Comparison of ENCODE assay signal across 1 cellular context in genomic region chr7:36796850-36797618, GRCh38.
A peak's percentile ranks its signal among the peaks of the same experiment; 100 is the strongest.
TF ChIP-seq lines count a peak whose summit lies in the region.

No MANE protein-coding gene starts in this region.

TF ChIP-seq in HepG2, 621 proteins besides CTCF, POLR2A, EP300 and RAD21 (continued from another document and continues in another):
- TF ChIP-seq ZBTB40 (IDR thresholded peaks at IDR 0.05) (no peak), ZBTB40 (CRISPR knock-in tag; IDR thresholded peaks at IDR 0.05) (0 out of 2 replicates have a peak, but pooled peaks have one; percentile 25), MXD4 (CRISPR knock-in tag; IDR thresholded peaks at IDR 0.05) (no peak), BRD4 (CRISPR knock-in tag; IDR thresholded peaks at IDR 0.05) (no peak), MBNL3 (CRISPR knock-in tag; conservative IDR thresholded peaks at IDR 0.05) (no peak), ZNF644 (CRISPR knock-in tag; IDR thresholded peaks at IDR 0.05; ENCODE audit: low read depth) (peak; percentile 79), GPBP1L1 (CRISPR knock-in tag; IDR thresholded peaks at IDR 0.05) (no peak), UBTF (CRISPR knock-in tag; IDR thresholded peaks at IDR 0.05) (no peak), MED1 (CRISPR knock-in tag; IDR thresholded peaks at IDR 0.05) (peak; percentile 69), ZNF263 (CRISPR knock-in tag; IDR thresholded peaks at IDR 0.05) (0 out of 2 replicates have a peak, but pooled peaks have one; percentile 31), MAX (IDR thresholded peaks at IDR 0.05) (peak; percentile 50), ZNF607 (CRISPR knock-in tag; IDR thresholded peaks at IDR 0.05; ENCODE audit: borderline replicate concordance) (no peak), SMC3 (IDR thresholded peaks at IDR 0.05; ENCODE audit: low read length) (no peak), PAF1 (CRISPR knock-in tag; IDR thresholded peaks at IDR 0.05) (no peak), PBX2 (CRISPR knock-in tag; IDR thresholded peaks at IDR 0.05) (0 out of 2 replicates have a peak, but pooled peaks have one; percentile 7), ZNF501 (CRISPR knock-in tag; IDR thresholded peaks at IDR 0.05) (no peak), PHF5A (CRISPR knock-in tag; IDR thresholded peaks at IDR 0.05; ENCODE audit: low read depth, unreplicated experiment) (no peak), ZNF784 (CRISPR knock-in tag; IDR thresholded peaks at IDR 0.05; ENCODE audit: borderline replicate concordance) (no peak), ZNF552 (CRISPR knock-in tag; IDR thresholded peaks at IDR 0.05; ENCODE audit: borderline replicate concordance) (no peak), HNF4G (IDR thresholded peaks at IDR 0.05; ENCODE audit: borderline replicate concordance, low read depth, low read length) (peak; percentile 92), HNF4G (CRISPR knock-in tag; IDR thresholded peaks at IDR 0.05; ENCODE audit: borderline replicate concordance, low read depth) (peak; percentile 77; the same call in 1 of the 2 replicates), DBP (CRISPR knock-in tag; IDR thresholded peaks at IDR 0.05; ENCODE audit: not compliant biosample characterization) (no peak), TBL1XR1 (IDR thresholded peaks at IDR 0.05; ENCODE audit: borderline replicate concordance, low read length, partially characterized antibody) (no peak), RXRB (CRISPR knock-in tag; IDR thresholded peaks at IDR 0.05; ENCODE audit: borderline replicate concordance) (peak; percentile 75; the same call in 1 of the 2 replicates), KDM5B (CRISPR knock-in tag; IDR thresholded peaks at IDR 0.05; ENCODE audit: borderline replicate concordance) (no peak), ETS1 (CRISPR knock-in tag; IDR thresholded peaks at IDR 0.05) (no peak), JUN (CRISPR knock-in tag; IDR thresholded peaks at IDR 0.05) (0 out of 2 replicates have a peak, but pooled peaks have one; percentile 13), HOMEZ (CRISPR knock-in tag; IDR thresholded peaks at IDR 0.05; ENCODE audit: low read depth) (peak; percentile 70; the same call in 1 of the 2 replicates), ZNF232 (CRISPR knock-in tag; IDR thresholded peaks at IDR 0.05; ENCODE audit: borderline replicate concordance) (no peak), THAP9 (CRISPR knock-in tag; IDR thresholded peaks at IDR 0.05; ENCODE audit: borderline replicate concordance) (no peak)
